8 cellular contexts compared by ENCODE assay signal in the genomic region with DNA sequence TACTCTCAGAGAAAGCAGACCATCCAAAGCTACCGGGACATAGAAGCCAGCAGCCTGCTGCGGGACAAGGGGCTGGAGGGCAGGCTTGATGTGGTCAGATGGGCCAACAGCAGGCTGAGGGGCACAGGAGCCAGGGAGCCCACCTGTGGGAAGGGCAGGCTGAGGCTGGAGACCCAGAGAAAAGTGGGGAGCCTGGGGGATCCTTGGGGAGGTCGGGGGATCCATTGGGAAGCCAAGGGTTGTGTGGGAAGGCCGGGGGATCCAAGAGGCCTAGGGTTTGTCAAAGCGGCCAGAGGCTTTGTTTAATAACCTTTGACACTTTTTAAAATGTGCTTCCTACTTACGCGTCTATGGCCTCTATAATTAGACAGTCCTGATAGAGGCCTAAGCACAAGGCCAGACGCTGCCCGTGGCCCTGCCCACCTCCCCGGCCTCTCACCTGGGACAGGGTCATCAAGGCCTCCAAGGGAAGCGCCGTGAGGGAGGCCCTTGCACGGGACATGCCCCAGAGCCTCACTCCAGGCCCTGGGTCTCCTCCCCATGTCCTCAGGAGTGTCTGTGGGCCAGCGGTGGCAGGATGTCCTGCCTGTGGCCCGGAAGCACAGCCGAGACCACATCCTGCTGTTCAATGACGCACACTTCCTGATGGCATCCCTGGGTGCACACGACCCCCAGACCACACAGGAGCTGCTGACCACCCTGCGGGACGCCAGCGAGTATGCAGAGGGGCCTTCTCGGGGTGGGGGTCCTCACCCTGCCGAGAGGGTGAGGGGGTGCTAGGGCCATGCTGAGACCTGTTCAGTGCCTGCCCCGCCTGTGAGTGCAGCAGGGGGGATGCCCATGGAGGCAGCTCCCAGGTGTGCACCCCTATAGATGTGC. TPM values are rescaled to one million over a fixed set of nuclear protein-coding genes. Genes with fewer than 3 reads are reported as not detected.
DNase-seq lines count a peak whose midpoint lies in the region; ATAC-seq and TF ChIP-seq lines count a peak whose summit lies in the region.

No MANE protein-coding gene starts in this region.

- H3K9me3 ChIP-seq in breast epithelium (peaks cover 5 to 10% of the 10 kb centered on the region in 2 donors), mammary epithelial cell (replicated peaks; ENCODE audit: insufficient read depth, low read length) (no peaks in the 10 kb centered on the region), PC-3 (ENCODE audit: low read length) (no peaks in the 10 kb centered on the region)

- H3K4me2 ChIP-seq in mammary epithelial cell (ENCODE audit: insufficient read depth, low read depth, low read length) (no peak overlapping the region), PC-3 (ENCODE audit: low read length) (no peak overlapping the region)

- intact Hi-C loops in breast epithelium (cut with DNase I; ENCODE audit: low total_unique reads) (no loop called here), mammary epithelial cell (cut with micrococcal nuclease) (no loop called here), PC-3 (cut with micrococcal nuclease) (no loop called here)

- in situ Hi-C loops in mammary epithelial cell (cut with MboI; ENCODE audit: low sequenced_read_pairs in 2 of 2), result no loop called here

- H3K27ac Mint-ChIP-seq in stimulated activated effector memory CD8-positive, alpha-beta T cell treated with anti-CD3 and anti-CD28 coated beads, Interleukin-12 subunit alpha, Interleukin-12 subunit beta, amount 100 ng/mL, for 72 hours, result peak overlapping the region; percentile 98

- dilution Hi-C loops in mammary epithelial cell (cut with HindIII; ENCODE audit: low sequenced_read_pairs), result no loop called here

- peaks cover 38% of the 10 kb centered on the region for H3K4me1 Mint-ChIP-seq in stimulated activated effector memory CD8-positive, alpha-beta T cell treated with anti-CD3 and anti-CD28 coated beads, Interleukin-12 subunit alpha, Interleukin-12 subunit beta, amount 100 ng/mL, for 72 hours

- H3K4me3 Mint-ChIP-seq in stimulated activated effector memory CD8-positive, alpha-beta T cell treated with anti-CD3 and anti-CD28 coated beads, Interleukin-12 subunit alpha, Interleukin-12 subunit beta, amount 100 ng/mL, for 72 hours, result peak overlapping the region; percentile 83

- DNase-seq in breast epithelium (ENCODE audit: low spot score in 2 of 2) (no peak), mammary epithelial cell (no peak), HL-60 (ENCODE audit: low read depth in 1 of 2, low spot score in 1 of 2) (peak; percentile 24 to 57), coronary artery (ENCODE audit: low spot score) (no peak), anterior cingulate cortex (lab: John Stamatoyannopoulos, UW) (no peak), PC-3 (no peak), amniotic stem cell (lab: John Stamatoyannopoulos, UW) (no peak)
- peak in 1 of 2 donors; percentile 77 for DNase-seq in stimulated activated effector memory CD8-positive, alpha-beta T cell treated with anti-CD3 and anti-CD28 coated beads, Interleukin-12 subunit alpha, Interleukin-12 subunit beta, amount 100 ng/mL, for 72 hours (ENCODE audit: low spot score in 2 of 2)

- no peaks in the 10 kb centered on the region for H3K9me2 ChIP-seq in PC-3 (replicated peaks; ENCODE audit: low read length)

- no peak for TF ChIP-seq POLR2A in breast epithelium (IDR thresholded peaks at IDR 0.05)

- H3K36me3 ChIP-seq in breast epithelium, result peaks cover 11% of the 10 kb centered on the region
- peaks cover 2% of the 10 kb centered on the region for H3K36me3 ChIP-seq in mammary epithelial cell (ENCODE audit: insufficient read depth, low read length)
- H3K36me3 ChIP-seq in PC-3 (ENCODE audit: low read depth, low read length), result no peaks in the 10 kb centered on the region; the same call in 1 of the 2 replicates

- H3K27me3 ChIP-seq in breast epithelium (no peaks in the 10 kb centered on the region), mammary epithelial cell (ENCODE audit: insufficient read depth, low read length) (no peaks in the 10 kb centered on the region), HL-60 (ENCODE audit: insufficient read depth, poor library complexity, severe bottlenecking) (no peaks in the 10 kb centered on the region), PC-3 (ENCODE audit: low read length) (no peaks in the 10 kb centered on the region)

- H3K27ac ChIP-seq in breast epithelium (peak overlapping the region in 1 of 2 donors; percentile 62), mammary epithelial cell (ENCODE audit: insufficient read depth, low read depth, low read length) (no peak overlapping the region), HL-60 (replicated peaks) (peak overlapping the region; percentile 47), coronary artery (peak overlapping the region in 1 of 2 donors; percentile 47), PC-3 (ENCODE audit: low read length) (no peak overlapping the region)

- peak overlapping the region in 2 of 3 donors; percentile 7 to 16 for H3K4me3 ChIP-seq in breast epithelium
- no peak overlapping the region for H3K4me3 ChIP-seq in mammary epithelial cell (replicated peaks in 1 of 3; ENCODE audit: insufficient read depth in 1 of 3, low read depth in 2 of 3, low read length in 3 of 3)
- peak overlapping the region; percentile 41 for H3K4me3 ChIP-seq in HL-60 (replicated peaks; ENCODE audit: insufficient read depth, low read length)
- peak overlapping the region; percentile 32 for H3K4me3 ChIP-seq in coronary artery
- H3K4me3 ChIP-seq in PC-3 (ENCODE audit: low read length), result no peak overlapping the region

- no peak overlapping the region for H2AFZ ChIP-seq in mammary epithelial cell (ENCODE audit: low read depth, low read length)
- H2AFZ ChIP-seq in PC-3 (ENCODE audit: low read length), result no peak overlapping the region

- TF ChIP-seq CTCF in breast epithelium (IDR thresholded peaks at IDR 0.05) (no peak), mammary epithelial cell (conservative IDR thresholded peaks at IDR 0.05 in 1 of 2, IDR thresholded peaks at IDR 0.05 in 1 of 2; ENCODE audit: extremely low read depth in 1 of 2, insufficient read depth in 1 of 2, low read depth in 1 of 2, low read length in 2 of 2) (no peak), HL-60 (IDR thresholded peaks at IDR 0.05; ENCODE audit: insufficient read depth, low read length) (no peak), coronary artery (IDR thresholded peaks at IDR 0.05) (no peak), PC-3 (conservative IDR thresholded peaks at IDR 0.05; ENCODE audit: low read depth, low read length) (no peak)

- H3K79me2 ChIP-seq in mammary epithelial cell (ENCODE audit: insufficient read depth, low read length) (no peaks in the 10 kb centered on the region), PC-3 (ENCODE audit: low read length) (no peaks in the 10 kb centered on the region)

- H3K36me3 Mint-ChIP-seq in stimulated activated effector memory CD8-positive, alpha-beta T cell treated with anti-CD3 and anti-CD28 coated beads, Interleukin-12 subunit alpha, Interleukin-12 subunit beta, amount 100 ng/mL, for 72 hours, result peaks cover 83% of the 10 kb centered on the region

- BruUV-seq in mammary epithelial cell (replicated peaks; lab: Mats Ljungman, UMichigan) (no TSS peak), PC-3 (replicated peaks; lab: Mats Ljungman, UMichigan) (no TSS peak)

- ATAC-seq in stimulated activated effector memory CD8-positive, alpha-beta T cell treated with anti-CD3 and anti-CD28 coated beads, Interleukin-12 subunit alpha, Interleukin-12 subunit beta, amount 100 ng/mL, for 72 hours, result peak; percentile 89
- no peak for ATAC-seq in PC-3

- no peaks in the 10 kb centered on the region for H3F3A ChIP-seq in PC-3 (ENCODE audit: low read length, unreplicated experiment)

- POLR2A ChIA-PET in PC-3 (lab: Charles Lee; ENCODE audit: unreplicated experiment), result interaction anchor here (0.6 kb wide), 1 partner anchor 834 kb away, joined by 3 read pairs; no protein-coding TSS in a partner anchor

- WGBS in mammary epithelial cell (ENCODE audit: low coverage, missing lambda C conversion rate), result 94% methylated on average over 20 of the region's 24 CpGs

- CTCF ChIA-PET in mammary epithelial cell (lab: Charles Lee; ENCODE audit: low non-redundant PET) (no interaction called here), PC-3 (lab: Charles Lee) (no interaction called here)

- H3K4me1 ChIP-seq in breast epithelium (no peaks in the 10 kb centered on the region), mammary epithelial cell (ENCODE audit: insufficient read depth, low read length) (no peaks in the 10 kb centered on the region), PC-3 (ENCODE audit: insufficient read depth, low read length) (no peaks in the 10 kb centered on the region)

- no peak overlapping the region for H3K9ac ChIP-seq in mammary epithelial cell (ENCODE audit: insufficient read depth, low read length)
- H3K9ac ChIP-seq in PC-3 (ENCODE audit: low read length), result no peak overlapping the region

- H3K9me3 Mint-ChIP-seq in stimulated activated effector memory CD8-positive, alpha-beta T cell treated with anti-CD3 and anti-CD28 coated beads, Interleukin-12 subunit alpha, Interleukin-12 subunit beta, amount 100 ng/mL, for 72 hours, result peaks cover 4% of the 10 kb centered on the region

- H4K20me1 ChIP-seq in mammary epithelial cell (ENCODE audit: insufficient read depth, low read length) (no peaks in the 10 kb centered on the region), PC-3 (ENCODE audit: low read length) (no peaks in the 10 kb centered on the region)

RNA-seq across cellular contexts. Expression of a gene that starts 8.6 kb away (rescaled TPM):
- total RNA-seq in breast epithelium (under 1 TPM in 2 of 3 donors, not detected in 1; 0.29 to 0.48 TPM), mammary epithelial cell (10 to 100 TPM in 1 of 2 donors, under 1 TPM in 1; 0.67 to 22.3 TPM), PC-3 (2014; rRNA removed) (20.6 and 26.4 TPM in 2 replicates)
- polyA plus RNA-seq in mammary epithelial cell, result 16.0 TPM
- 14.0 TPM for polyA minus RNA-seq in mammary epithelial cell

RNA-seq across cellular contexts. Expression of a gene that starts 20.3 kb away (rescaled TPM):
- total RNA-seq in breast epithelium (100 to 1,000 TPM in 1 of 3 donors, 10 to 100 TPM in 2; 55.6 to 115 (median 82.3) TPM), mammary epithelial cell (10 to 100 TPM; 14.3 to 16.0 TPM), PC-3 (2014; rRNA removed) (26.8 and 41.4 TPM in 2 replicates)
- polyA plus RNA-seq in mammary epithelial cell, result 14.5 TPM
- polyA minus RNA-seq in mammary epithelial cell, result 17.7 TPM

RNA-seq across cellular contexts. Expression of a gene that starts 25.0 kb away (rescaled TPM):
- under 1 TPM in 1 of 3 donors, not detected in 2; 0.16 TPM for total RNA-seq in breast epithelium
- not detected for total RNA-seq in mammary epithelial cell
- polyA plus RNA-seq in mammary epithelial cell, result not detected
- not detected for polyA minus RNA-seq in mammary epithelial cell
- not detected in 2 replicates for total RNA-seq in PC-3 (2014; rRNA removed)

RNA-seq across cellular contexts. Expression of a gene that starts 38.0 kb away (rescaled TPM):
- total RNA-seq in breast epithelium (10 to 100 TPM in 2 of 3 donors, 1 to 10 TPM in 1; 7.5 to 16.6 (median 13.3) TPM), mammary epithelial cell (1 to 10 TPM; 5.7 to 8.0 TPM), PC-3 (2014; rRNA removed) (14.1 and 21.0 TPM in 2 replicates)
- 8.3 TPM for polyA plus RNA-seq in mammary epithelial cell
- polyA minus RNA-seq in mammary epithelial cell, result 6.6 TPM

RNA-seq across cellular contexts. Expression of a gene that starts 47.4 kb away (rescaled TPM):
- 10 to 100 TPM; 25.4 to 40.6 (median 37.6) TPM for total RNA-seq in breast epithelium
- 10 to 100 TPM; 16.3 to 42.0 TPM for total RNA-seq in mammary epithelial cell
- 28.0 TPM for polyA plus RNA-seq in mammary epithelial cell
- 32.4 TPM for polyA minus RNA-seq in mammary epithelial cell
- total RNA-seq in PC-3 (2014; rRNA removed), result 63.5 and 63.6 TPM in 2 replicates

Comparison
In these comparisons a context has a peak if more than half of its experiments do, and no peak if none do; other contexts are left out.
1. H3K4me3 ChIP-seq: peak in breast epithelium (2 of 3), HL-60 (single experiment) and coronary artery (single experiment); none in mammary epithelial cell (0 of 3) and PC-3 (single experiment).
2. DNase-seq: peak in HL-60 (2 of 2); none in breast epithelium (0 of 2), mammary epithelial cell (single experiment), coronary artery (single experiment), anterior cingulate cortex (0 of 58), PC-3 (single experiment) and amniotic stem cell (single experiment).